Comparison of ENCODE assay signal across 1 cellular context in the genomic region with DNA sequence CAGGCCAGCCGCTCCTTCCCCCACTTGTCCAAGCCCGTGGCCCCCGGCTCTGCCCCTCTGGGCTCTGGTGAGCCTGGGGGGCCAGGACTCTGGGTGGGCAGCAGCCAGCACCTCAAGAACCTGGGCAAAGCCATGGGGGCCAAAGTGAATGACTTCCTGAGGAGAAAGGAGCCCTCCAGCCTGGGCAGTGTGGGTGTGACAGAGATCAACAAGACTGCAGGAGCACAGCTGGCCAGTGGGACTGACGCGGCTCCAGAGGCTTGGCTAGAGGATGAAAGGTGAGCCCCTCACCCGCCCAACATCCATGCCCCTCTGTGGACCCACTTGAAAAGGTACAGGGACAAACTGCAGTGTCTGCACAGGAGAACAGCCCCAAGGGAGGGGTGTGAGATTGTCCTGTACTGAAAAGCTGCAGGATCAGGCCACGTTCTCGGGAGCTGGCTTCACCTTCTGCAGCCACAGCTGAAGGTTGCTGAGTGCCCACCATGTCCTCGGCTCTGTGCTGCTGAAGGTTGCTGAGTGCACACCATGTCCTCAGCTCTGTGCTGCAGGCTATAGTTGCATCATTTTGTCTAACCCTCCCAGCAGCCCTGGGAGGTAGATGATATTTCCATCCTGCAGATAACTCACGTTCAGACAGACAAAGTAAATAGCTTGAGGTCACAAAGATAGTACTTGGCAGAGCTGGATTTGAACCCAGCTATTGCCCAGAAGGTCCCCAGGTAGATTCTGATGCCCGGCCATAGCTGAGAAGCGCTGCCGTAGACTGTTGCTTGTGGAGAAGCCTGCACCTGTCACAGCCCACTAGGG.
TF ChIP-seq lines count a peak whose summit lies in the region.

No MANE protein-coding gene starts in this region.

TF ChIP-seq in A549, 52 proteins besides CTCF, POLR2A, EP300 and RAD21 (continued from another document):
- TF ChIP-seq, protein P1, sequence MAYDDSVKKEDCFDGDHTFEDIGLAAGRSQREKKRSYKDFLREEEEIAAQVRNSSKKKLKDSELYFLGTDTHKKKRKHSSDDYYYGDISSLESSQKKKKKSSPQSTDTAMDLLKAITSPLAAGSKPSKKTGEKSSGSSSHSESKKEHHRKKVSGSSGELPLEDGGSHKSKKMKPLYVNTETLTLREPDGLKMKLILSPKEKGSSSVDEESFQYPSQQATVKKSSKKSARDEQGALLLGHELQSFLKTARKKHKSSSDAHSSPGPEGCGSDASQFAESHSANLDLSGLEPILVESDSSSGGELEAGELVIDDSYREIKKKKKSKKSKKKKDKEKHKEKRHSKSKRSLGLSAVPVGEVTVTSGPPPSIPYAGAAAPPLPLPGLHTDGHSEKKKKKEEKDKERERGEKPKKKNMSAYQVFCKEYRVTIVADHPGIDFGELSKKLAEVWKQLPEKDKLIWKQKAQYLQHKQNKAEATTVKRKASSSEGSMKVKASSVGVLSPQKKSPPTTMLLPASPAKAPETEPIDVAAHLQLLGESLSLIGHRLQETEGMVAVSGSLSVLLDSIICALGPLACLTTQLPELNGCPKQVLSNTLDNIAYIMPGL (CRISPR knock-in tag; IDR thresholded peaks at IDR 0.05; ENCODE audit: borderline replicate concordance), result no peak
- no peak for TF ChIP-seq CHD2 (IDR thresholded peaks at IDR 0.05; ENCODE audit: low read length, partially characterized antibody)
- TF ChIP-seq CBX8 (IDR thresholded peaks at IDR 0.05), result no peak
- TF ChIP-seq, protein P2, sequence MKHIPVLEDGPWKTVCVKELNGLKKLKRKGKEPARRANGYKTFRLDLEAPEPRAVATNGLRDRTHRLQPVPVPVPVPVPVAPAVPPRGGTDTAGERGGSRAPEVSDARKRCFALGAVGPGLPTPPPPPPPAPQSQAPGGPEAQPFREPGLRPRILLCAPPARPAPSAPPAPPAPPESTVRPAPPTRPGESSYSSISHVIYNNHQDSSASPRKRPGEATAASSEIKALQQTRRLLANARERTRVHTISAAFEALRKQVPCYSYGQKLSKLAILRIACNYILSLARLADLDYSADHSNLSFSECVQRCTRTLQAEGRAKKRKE (CRISPR knock-in tag; IDR thresholded peaks at IDR 0.05; ENCODE audit: low read depth), result no peak
- TF ChIP-seq FOSL2 (IDR thresholded peaks at IDR 0.05), result no peak
- TF ChIP-seq FOSL2 (CRISPR knock-in tag; IDR thresholded peaks at IDR 0.05), result no peak
- no peak for TF ChIP-seq FOSB (CRISPR knock-in tag; IDR thresholded peaks at IDR 0.05)
- no peak for TF ChIP-seq MAZ (IDR thresholded peaks at IDR 0.05; ENCODE audit: borderline replicate concordance, low read depth, low read length)
- no peak for TF ChIP-seq BHLHE40 (IDR thresholded peaks at IDR 0.05; ENCODE audit: low read depth, low read length)
TF ChIP-seq in A549: peak in this region for 0.
